ENCODE assay signal across 8 cellular contexts in the genomic region with DNA sequence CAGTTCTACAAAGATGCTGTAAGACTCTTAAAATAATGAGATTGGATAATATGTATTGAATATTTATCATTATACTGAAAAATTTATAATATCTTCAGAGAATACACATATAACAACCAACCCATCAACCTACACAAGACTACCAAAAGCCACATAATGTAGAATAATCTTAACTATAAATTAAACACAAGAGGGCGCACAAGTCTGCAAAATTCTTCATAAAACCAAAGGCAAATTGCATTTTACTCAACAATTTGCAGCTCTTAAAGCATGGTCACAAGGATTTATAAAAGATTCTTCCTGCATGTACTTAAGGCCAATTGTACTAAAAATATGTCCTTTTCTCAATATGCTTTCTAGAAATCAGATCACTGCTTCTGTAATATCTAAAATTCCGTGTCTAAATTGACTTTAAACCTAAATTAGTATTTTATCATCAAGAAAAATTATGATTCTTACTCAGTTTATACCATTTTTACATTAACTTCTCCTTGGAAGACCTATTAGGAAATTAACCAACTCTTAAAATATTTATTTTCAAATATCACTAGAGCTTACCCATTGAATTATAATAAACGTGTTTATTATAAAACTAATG.
DNase-seq lines count a peak whose midpoint lies in the region; ATAC-seq and TF ChIP-seq lines count a peak whose summit lies in the region.

No MANE protein-coding gene starts in this region.

- H3K27me3 ChIP-seq in SK-N-SH (ENCODE audit: insufficient read depth): no peaks in the 10 kb centered on the region
- no peaks in the 10 kb centered on the region for H3K27me3 ChIP-seq in trophoblast cell (ENCODE audit: insufficient read depth, low read length)

- H3K9me3 ChIP-seq in SK-N-SH (no peaks in the 10 kb centered on the region), trophoblast cell (ENCODE audit: insufficient read depth, low read depth, low read length) (no peaks in the 10 kb centered on the region)

- H4K12ac ChIP-seq in trophoblast cell (ENCODE audit: low read depth, low read length): no peak overlapping the region

- no peaks in the 10 kb centered on the region for H3K79me1 ChIP-seq in trophoblast cell (ENCODE audit: low read length)

- peak; percentile 63 for TF ChIP-seq CTCF in SK-N-SH (IDR thresholded peaks at IDR 0.05)

- no peaks in the 10 kb centered on the region for H3K9me2 ChIP-seq in SK-N-SH

- H3K27ac ChIP-seq in SK-N-SH (ENCODE audit: low read depth in 2 of 2, low read length in 1 of 2): no peak overlapping the region
- H3K27ac ChIP-seq in trophoblast cell (ENCODE audit: low read depth, low read length): no peak overlapping the region

- H2AFZ ChIP-seq in SK-N-SH (ENCODE audit: low read depth) (no peak overlapping the region), trophoblast cell (ENCODE audit: insufficient read depth, low read length, poor library complexity) (no peak overlapping the region)

- TF ChIP-seq EP300 in SK-N-SH (IDR thresholded peaks at IDR 0.05; ENCODE audit: borderline replicate concordance in 1 of 2, low read depth in 1 of 2, low read length in 1 of 2): no peak

- H4K20me1 ChIP-seq in SK-N-SH (ENCODE audit: insufficient read depth): no peaks in the 10 kb centered on the region

- H3F3A ChIP-seq in SK-N-SH (replicated peaks; ENCODE audit: insufficient read depth): peaks cover 6% of the 10 kb centered on the region

- H3K9ac ChIP-seq in SK-N-SH (no peak overlapping the region), trophoblast cell (ENCODE audit: low read length) (no peak overlapping the region)

- H3K4me2 ChIP-seq in SK-N-SH (no peak overlapping the region), trophoblast cell (ENCODE audit: low read length) (no peak overlapping the region)

- H3K36me3 ChIP-seq in SK-N-SH (replicated peaks in 1 of 2; ENCODE audit: control insufficient read depth in 1 of 2, insufficient read depth in 2 of 2, low read length in 1 of 2) (no peaks in the 10 kb centered on the region), trophoblast cell (ENCODE audit: control insufficient read depth in 1 of 2, insufficient read depth in 2 of 2, low read length in 2 of 2) (no peaks in the 10 kb centered on the region)

- H2AK5ac ChIP-seq in trophoblast cell (ENCODE audit: low read length): no peak overlapping the region

- H4K8ac ChIP-seq in trophoblast cell (ENCODE audit: low read depth, low read length): no peak overlapping the region

- CTCF ChIA-PET in SK-N-SH (lab: Yijun Ruan, JAX): interaction anchor here (0.6 to 3.4 kb wide), 67 partner anchors 9 to 758 kb away, joined by 3 to 97 read pairs (median 3); a partner anchor contains a TSS

- no peak overlapping the region for H3K23ac ChIP-seq in trophoblast cell (ENCODE audit: low read length)

- H3K14ac ChIP-seq in trophoblast cell (ENCODE audit: low read length): no peak overlapping the region

- no peak overlapping the region for H3K4ac ChIP-seq in trophoblast cell (ENCODE audit: low read depth, low read length)

- H3K4me3 ChIP-seq in SK-N-SH (ENCODE audit: low read depth in 2 of 2, low read length in 1 of 2) (no peak overlapping the region; a peak in 1 of 4 replicates), trophoblast cell (ENCODE audit: low read depth, low read length) (no peak overlapping the region)

- TF ChIP-seq RAD21 in SK-N-SH (IDR thresholded peaks at IDR 0.05; ENCODE audit: low read length): peak; percentile 87

- no peak overlapping the region for H2BK120ac ChIP-seq in trophoblast cell (ENCODE audit: insufficient read depth, low read length, poor library complexity)

- ATAC-seq in GM21515 (IDR thresholded peaks at IDR 0.05; ENCODE audit: unreplicated experiment) (no peak), GM21447 (IDR thresholded peaks at IDR 0.05; ENCODE audit: unreplicated experiment) (no peak)

- H2BK5ac ChIP-seq in trophoblast cell (ENCODE audit: low read depth, low read length, poor library complexity): no peak overlapping the region

- no peak overlapping the region for H2BK12ac ChIP-seq in trophoblast cell (ENCODE audit: low read length)

- WGBS in SK-N-SH (ENCODE audit: low lambda C conversion rate): 63% methylated on average over 3 of the region's 3 CpGs
- no CpG with 5 or more reads among the region's 3 CpGs for WGBS in trophoblast cell (ENCODE audit: extremely low coverage, insufficient coverage, insufficient read length)

- H3K18ac ChIP-seq in trophoblast cell (ENCODE audit: low read length): no peak overlapping the region

- POLR2A ChIA-PET in SK-N-SH (lab: Yijun Ruan, JAX): interaction anchor here (0.6 kb wide), 1 partner anchor 218 kb away, joined by 3 read pairs; no protein-coding TSS in a partner anchor

- H3K4me1 ChIP-seq in SK-N-SH (ENCODE audit: control insufficient read depth in 1 of 2, insufficient read depth in 2 of 2, low read depth in 1 of 2, low read length in 1 of 2) (peaks cover 0 to 3% of the 10 kb centered on the region in 2 experiments; a peak in 2 of 4 replicates), trophoblast cell (ENCODE audit: control insufficient read depth in 1 of 2, insufficient read depth in 2 of 2, low read length in 2 of 2) (no peaks in the 10 kb centered on the region)

- DNase-seq in DMS 273 (lab: John Stamatoyannopoulos, UW; ENCODE audit: unreplicated experiment): peak; percentile 71
- no peak for DNase-seq in DMS 273 treated with DMSO at 0.1 percent for 48 hours (lab: John Stamatoyannopoulos, UW)
- peak; percentile 80 for DNase-seq in NCI-H1092 treated with DMSO at 0.1 percent for 48 hours (lab: John Stamatoyannopoulos, UW)
- peak; percentile 25 for DNase-seq in SK-N-SH
- DNase-seq in fibroblast of the conjunctiva (ENCODE audit: low read depth): peak; percentile 47
- peak; percentile 13 to 84 for DNase-seq in trophoblast cell

- no peak overlapping the region for H4K91ac ChIP-seq in trophoblast cell (ENCODE audit: low read depth, low read length)

- H3K79me2 ChIP-seq in SK-N-SH (ENCODE audit: insufficient read depth) (peaks cover 15% of the 10 kb centered on the region), trophoblast cell (ENCODE audit: control insufficient read depth, insufficient read depth, low read length, poor library complexity) (no peaks in the 10 kb centered on the region)

TF ChIP-seq in SK-N-SH, 30 proteins besides CTCF, POLR2A, EP300 and RAD21:
- TF ChIP-seq SMC3 (IDR thresholded peaks at IDR 0.05; ENCODE audit: low read depth, low read length): peak; percentile 66
- TF ChIP-seq, protein P1, sequence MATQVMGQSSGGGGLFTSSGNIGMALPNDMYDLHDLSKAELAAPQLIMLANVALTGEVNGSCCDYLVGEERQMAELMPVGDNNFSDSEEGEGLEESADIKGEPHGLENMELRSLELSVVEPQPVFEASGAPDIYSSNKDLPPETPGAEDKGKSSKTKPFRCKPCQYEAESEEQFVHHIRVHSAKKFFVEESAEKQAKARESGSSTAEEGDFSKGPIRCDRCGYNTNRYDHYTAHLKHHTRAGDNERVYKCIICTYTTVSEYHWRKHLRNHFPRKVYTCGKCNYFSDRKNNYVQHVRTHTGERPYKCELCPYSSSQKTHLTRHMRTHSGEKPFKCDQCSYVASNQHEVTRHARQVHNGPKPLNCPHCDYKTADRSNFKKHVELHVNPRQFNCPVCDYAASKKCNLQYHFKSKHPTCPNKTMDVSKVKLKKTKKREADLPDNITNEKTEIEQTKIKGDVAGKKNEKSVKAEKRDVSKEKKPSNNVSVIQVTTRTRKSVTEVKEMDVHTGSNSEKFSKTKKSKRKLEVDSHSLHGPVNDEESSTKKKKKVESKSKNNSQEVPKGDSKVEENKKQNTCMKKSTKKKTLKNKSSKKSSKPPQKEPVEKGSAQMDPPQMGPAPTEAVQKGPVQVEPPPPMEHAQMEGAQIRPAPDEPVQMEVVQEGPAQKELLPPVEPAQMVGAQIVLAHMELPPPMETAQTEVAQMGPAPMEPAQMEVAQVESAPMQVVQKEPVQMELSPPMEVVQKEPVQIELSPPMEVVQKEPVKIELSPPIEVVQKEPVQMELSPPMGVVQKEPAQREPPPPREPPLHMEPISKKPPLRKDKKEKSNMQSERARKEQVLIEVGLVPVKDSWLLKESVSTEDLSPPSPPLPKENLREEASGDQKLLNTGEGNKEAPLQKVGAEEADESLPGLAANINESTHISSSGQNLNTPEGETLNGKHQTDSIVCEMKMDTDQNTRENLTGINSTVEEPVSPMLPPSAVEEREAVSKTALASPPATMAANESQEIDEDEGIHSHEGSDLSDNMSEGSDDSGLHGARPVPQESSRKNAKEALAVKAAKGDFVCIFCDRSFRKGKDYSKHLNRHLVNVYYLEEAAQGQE (IDR thresholded peaks at IDR 0.05; ENCODE audit: low read depth, low read length): no peak
